In genomic region chr1:145716641-145717061, GRCh38 we compare ENCODE assay signal across 22 cellular contexts. TPM values are rescaled to one million over a fixed set of nuclear protein-coding genes. Genes with fewer than 3 reads are reported as not detected.
DNase-seq lines count a peak whose midpoint lies in the region; ATAC-seq, FAIRE-seq and TF ChIP-seq lines count a peak whose summit lies in the region.
"Had no signal": no experiment of that assay in that cellular context is flagged by ENCODE, and none has a peak within 500 bp of the region (broad histone marks: within the 10 kb centered on the region; RNA-seq: fewer than 3 reads in every experiment).

No MANE protein-coding gene starts in this region.

- H3K4me3 Mint-ChIP-seq in MCF 10A (ENCODE audit: unreplicated experiment), result no peak overlapping the region
- H3K4me3 Mint-ChIP-seq in type B pancreatic cell, result no peak overlapping the region
- H3K4me3 Mint-ChIP-seq: activated naive CD4-positive, alpha-beta T cell treated with anti-CD3 and anti-CD28 coated beads, Interleukin-2, amount 50 U/mL, for 24 hours; activated T-cell treated with anti-CD3 and anti-CD28 coated beads, Interleukin-2, amount 50 U/mL, for 24 hours had no signal

- H3K27ac Mint-ChIP-seq in MCF 10A (ENCODE audit: low read depth, unreplicated experiment), result peak overlapping the region; percentile 4
- peak overlapping the region; percentile 40 for H3K27ac Mint-ChIP-seq in type B pancreatic cell
- H3K27ac Mint-ChIP-seq: activated naive CD4-positive, alpha-beta T cell treated with anti-CD3 and anti-CD28 coated beads, Interleukin-2, amount 50 U/mL, for 24 hours; activated T-cell treated with anti-CD3 and anti-CD28 coated beads, Interleukin-2, amount 50 U/mL, for 24 hours; progenitor cell of endocrine pancreas had no signal

- no peaks in the 10 kb centered on the region for H3K27me3 Mint-ChIP-seq in MCF 10A (ENCODE audit: insufficient read depth, unreplicated experiment)
- peaks cover 11% of the 10 kb centered on the region for H3K27me3 Mint-ChIP-seq in type B pancreatic cell

- H3K9ac ChIP-seq in mesenchymal stem cell (ENCODE audit: low read length), result no peak overlapping the region
- H3K9ac ChIP-seq: BLaER1 had no signal

- CTCF ChIA-PET in MCF 10A (lab: Yijun Ruan, JAX), result interaction anchor here (0.6 to 0.7 kb wide), 2 partner anchors 60 to 74 kb away, joined by 3 to 4 read pairs; no protein-coding TSS in a partner anchor

- no peak for FAIRE-seq in urothelium cell line (lab: Jason Lieb, UNC)

- 57% methylated on average over 7 of the region's 10 CpGs for WGBS in mesenchymal stem cell

- no peak overlapping the region for H2BK5ac ChIP-seq in mesenchymal stem cell (ENCODE audit: low read depth, low read length, poor library complexity, severe bottlenecking)

- no peaks in the 10 kb centered on the region for H3K9me3 ChIP-seq in breast epithelium
- no peaks in the 10 kb centered on the region for H3K9me3 ChIP-seq in mesenchymal stem cell (ENCODE audit: control insufficient read depth, low read length)
- H3K9me3 ChIP-seq: BLaER1, testis had no signal

- H2AK5ac ChIP-seq in mesenchymal stem cell (ENCODE audit: low read length, severe bottlenecking), result peak overlapping the region; percentile 13

- H3K4me1 ChIP-seq in breast epithelium (no peaks in the 10 kb centered on the region), mesenchymal stem cell (ENCODE audit: control insufficient read depth, insufficient read depth, low read depth, low read length) (peaks cover 33% of the 10 kb centered on the region)

- H3K18ac ChIP-seq in mesenchymal stem cell (ENCODE audit: low read depth in 1 of 2, low read length in 2 of 2), result no peak overlapping the region

- H3K4me3 ChIP-seq in breast epithelium (no peak overlapping the region), mesenchymal stem cell (ENCODE audit: insufficient read depth in 1 of 2, low read depth in 1 of 2, low read length in 2 of 2) (no peak overlapping the region)
- H3K4me3 ChIP-seq: BLaER1, dorsolateral prefrontal cortex, testis had no signal

- no peak overlapping the region for H3K23ac ChIP-seq in mesenchymal stem cell (ENCODE audit: low read length in 2 of 2)

- intact Hi-C loops in MCF 10A (cut with micrococcal nuclease), result no loop called here
- intact Hi-C loops in breast epithelium (cut with DNase I; ENCODE audit: low total_unique reads), result no loop called here

- H3K27me3 ChIP-seq in breast epithelium (no peaks in the 10 kb centered on the region), mesenchymal stem cell (ENCODE audit: control insufficient read depth in 1 of 2, insufficient read depth in 1 of 2, low read length in 2 of 2) (no peaks in the 10 kb centered on the region)
- H3K27me3 ChIP-seq: brain microvascular endothelial cell, testis had no signal

- BruUV-seq in MCF 10A (replicated peaks; lab: Mats Ljungman, UMichigan), result no TSS peak

- no peak overlapping the region for H3K4ac ChIP-seq in mesenchymal stem cell (ENCODE audit: low read depth in 1 of 2, low read length in 2 of 2)

- no peak overlapping the region for H2BK12ac ChIP-seq in mesenchymal stem cell (ENCODE audit: low read length in 2 of 2)

- no peak overlapping the region for H4K8ac ChIP-seq in mesenchymal stem cell (ENCODE audit: low read length)

- ATAC-seq in GM21423 (IDR thresholded peaks at IDR 0.05; ENCODE audit: unreplicated experiment), result no peak
- ATAC-seq: left ventricle myocardium superior had no signal

- H3K9me3 Mint-ChIP-seq in MCF 10A (ENCODE audit: unreplicated experiment), result no peaks in the 10 kb centered on the region
- no peaks in the 10 kb centered on the region for H3K9me3 Mint-ChIP-seq in type B pancreatic cell
- H3K9me3 Mint-ChIP-seq: activated naive CD4-positive, alpha-beta T cell treated with anti-CD3 and anti-CD28 coated beads, Interleukin-2, amount 50 U/mL, for 24 hours; activated T-cell treated with anti-CD3 and anti-CD28 coated beads, Interleukin-2, amount 50 U/mL, for 24 hours had no signal

- H3K36me3 ChIP-seq in breast epithelium, result no peaks in the 10 kb centered on the region
- H3K36me3 ChIP-seq in mesenchymal stem cell (ENCODE audit: control insufficient read depth in 1 of 2, insufficient read depth in 2 of 2, low read depth in 1 of 2, low read length in 2 of 2), result no peaks in the 10 kb centered on the region
- H3K36me3 ChIP-seq: BLaER1, brain microvascular endothelial cell had no signal

- no peak overlapping the region for H4K91ac ChIP-seq in mesenchymal stem cell (ENCODE audit: low read length)

- TF ChIP-seq CTCF in MCF 10A (IDR thresholded peaks at IDR 0.05; ENCODE audit: unreplicated experiment) (no peak), breast epithelium (IDR thresholded peaks at IDR 0.05) (no peak), type B pancreatic cell (conservative IDR thresholded peaks at IDR 0.05) (no peak)

- H2BK15ac ChIP-seq in mesenchymal stem cell (ENCODE audit: low read depth, poor library complexity, severe bottlenecking), result no peak overlapping the region

- H2BK120ac ChIP-seq in mesenchymal stem cell (ENCODE audit: low read depth, low read length), result no peak overlapping the region

- no peak overlapping the region for H3K14ac ChIP-seq in mesenchymal stem cell (ENCODE audit: low read length in 2 of 2)

- no peaks in the 10 kb centered on the region for H3K36me3 Mint-ChIP-seq in MCF 10A (ENCODE audit: insufficient read depth, unreplicated experiment)
- no peaks in the 10 kb centered on the region for H3K36me3 Mint-ChIP-seq in type B pancreatic cell
- H3K36me3 Mint-ChIP-seq: activated naive CD4-positive, alpha-beta T cell treated with anti-CD3 and anti-CD28 coated beads, Interleukin-2, amount 50 U/mL, for 24 hours had no signal

- no peaks in the 10 kb centered on the region for H3K79me1 ChIP-seq in mesenchymal stem cell (replicated peaks; ENCODE audit: low read length, poor library complexity, severe bottlenecking)

- no peak for TF ChIP-seq POLR2A in breast epithelium (IDR thresholded peaks at IDR 0.05)

- peaks cover 10% of the 10 kb centered on the region for H3K4me1 Mint-ChIP-seq in MCF 10A (ENCODE audit: insufficient read depth, unreplicated experiment)
- peaks cover 16% of the 10 kb centered on the region for H3K4me1 Mint-ChIP-seq in type B pancreatic cell (ENCODE audit: unreplicated experiment)

- no peak overlapping the region for H2AFZ ChIP-seq in mesenchymal stem cell (ENCODE audit: low read depth, low read length)

- POLR2A ChIA-PET in MCF 10A (lab: Yijun Ruan, JAX), result no interaction called here

- H3K27ac ChIP-seq in breast epithelium (no peak overlapping the region), mesenchymal stem cell (ENCODE audit: low read length, poor library complexity, severe bottlenecking) (peak overlapping the region; percentile 45)
- H3K27ac ChIP-seq: BLaER1, brain microvascular endothelial cell, testis had no signal

- no peak overlapping the region for H3K4me2 ChIP-seq in mesenchymal stem cell (ENCODE audit: low read length, poor library complexity, severe bottlenecking)
- H3K4me2 ChIP-seq: BLaER1 had no signal

- DNase-seq in MCF 10A (ENCODE audit: unreplicated experiment), result no peak
- no peak for DNase-seq in breast epithelium (ENCODE audit: low spot score in 2 of 2)
- peak; percentile 32 for DNase-seq in astrocyte of the hippocampus (ENCODE audit: low read depth, low spot score)
- DNase-seq in mesenchymal stem cell, result no peak
- no peak for DNase-seq in type B pancreatic cell (ENCODE audit: extremely low spot score, unreplicated experiment)
- DNase-seq in urothelium cell line (ENCODE audit: low spot score), result no peak
- DNase-seq in nucleus accumbens (lab: John Stamatoyannopoulos, UW), result no peak
- DNase-seq: activated CD4-positive, alpha-beta T cell treated with anti-CD3 and anti-CD28 coated beads, Interleukin-2, amount 50 U/mL, for 4 hours; activated T-cell treated with anti-CD3 and anti-CD28 coated beads, Interleukin-2, amount 50 U/mL, for 24 hours; brain microvascular endothelial cell; left ventricle myocardium superior; NCI-H146; NCI-H226; Right ventricle myocardium superior; testis had no signal

RNA-seq across cellular contexts. Expression of gene CD160, which starts 2.6 kb away (rescaled TPM):
- not detected in 2 replicates for total RNA-seq in MCF 10A (2022)
- under 1 TPM in 2 of 3 donors, not detected in 1; 0.59 to 0.98 TPM for total RNA-seq in breast epithelium
- polyA plus RNA-seq in mesenchymal stem cell (2013, experiment 1 of 2), result not detected
- polyA plus RNA-seq in mesenchymal stem cell (2013, experiment 2 of 2), result not detected
- not detected in 2 replicates for total RNA-seq in type B pancreatic cell (ENCODE audit: low replicate concordance)
- total RNA-seq: A172, glomerular endothelial cell, progenitor cell of endocrine pancreas, Right ventricle myocardium superior had no signal

RNA-seq across cellular contexts. Expression of gene PDZK1, which starts 9.5 kb away (rescaled TPM):
- total RNA-seq in MCF 10A (2022) (0.20 and 0.61 TPM in 2 replicates), breast epithelium (10 to 100 TPM in 2 of 3 donors, under 1 TPM in 1; 0.64 to 51.8 (median 25.2) TPM), type B pancreatic cell (ENCODE audit: low replicate concordance) (12.2 and 29.6 TPM in 2 replicates)
- polyA plus RNA-seq in mesenchymal stem cell (2013, experiment 1 of 2), result 0.07 TPM
- 0.21 TPM for polyA plus RNA-seq in mesenchymal stem cell (2013, experiment 2 of 2)
- total RNA-seq: glomerular endothelial cell, left ventricle myocardium superior, Right ventricle myocardium superior had no signal
